Comparison of ENCODE assay signal across 7 cellular contexts in the genomic region with DNA sequence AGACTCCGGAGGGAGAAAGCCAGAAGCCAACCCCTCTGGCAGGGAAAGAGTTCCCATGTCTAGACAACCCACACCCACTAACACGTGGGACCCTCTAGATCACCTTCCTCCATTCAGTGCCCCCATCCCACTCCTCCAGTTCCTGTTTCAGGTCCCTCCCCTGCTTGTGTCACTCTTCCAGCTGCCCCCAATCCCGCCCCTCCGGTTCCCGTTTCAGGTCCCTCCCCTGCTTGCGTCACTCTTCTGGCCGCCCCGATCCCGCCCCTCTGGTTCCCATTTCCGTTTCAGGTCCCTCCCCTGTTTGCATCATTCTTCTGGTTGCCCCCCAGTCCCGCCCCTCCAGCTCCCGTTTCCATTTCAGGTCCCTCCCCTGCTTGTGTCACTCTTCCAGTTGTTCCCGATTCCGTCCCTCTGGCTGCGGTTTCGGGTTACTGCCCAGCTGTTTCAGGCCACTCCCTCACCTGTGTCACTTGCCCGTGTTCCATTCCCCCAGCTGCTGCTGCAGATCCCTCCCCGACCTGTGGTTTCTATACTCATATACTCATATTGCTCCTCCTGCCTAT.
A peak's percentile ranks its signal among the peaks of the same experiment; 100 is the strongest.
DNase-seq lines count a peak whose midpoint lies in the region; ATAC-seq lines count a peak whose summit lies in the region.

No MANE protein-coding gene starts in this region.

- ATAC-seq in GM18909 (IDR thresholded peaks at IDR 0.05; ENCODE audit: poor library complexity, unreplicated experiment) = peak; percentile 88
- ATAC-seq in HG03342 (IDR thresholded peaks at IDR 0.05; ENCODE audit: unreplicated experiment) = peak; percentile 93

- H3K4me3 ChIP-seq in effector memory CD4-positive, alpha-beta T cell (ENCODE audit: insufficient read depth, low read depth, low read length, poor library complexity, severe bottlenecking) = peak overlapping the region; percentile 60

- H3K9me3 ChIP-seq in effector memory CD4-positive, alpha-beta T cell (ENCODE audit: control insufficient read depth, low read length) = no peaks in the 10 kb centered on the region

- H3K36me3 ChIP-seq in effector memory CD4-positive, alpha-beta T cell (ENCODE audit: control insufficient read depth, insufficient read depth, low read length) = no peaks in the 10 kb centered on the region

- no peaks in the 10 kb centered on the region for H3K27me3 ChIP-seq in effector memory CD4-positive, alpha-beta T cell (replicated peaks; ENCODE audit: control insufficient read depth, insufficient read depth, low read length, poor library complexity, severe bottlenecking)

- peak overlapping the region; percentile 18 for H3K27ac ChIP-seq in effector memory CD4-positive, alpha-beta T cell (ENCODE audit: insufficient read depth, low read length, poor library complexity, severe bottlenecking)

- peak; percentile 87 to 94 for DNase-seq in NCI-H526 (lab: John Stamatoyannopoulos, UW)
- peak; percentile 88 for DNase-seq in activated CD8-positive, alpha-beta memory T cell treated with anti-CD3 and anti-CD28 coated beads for 24 hours
- DNase-seq in effector memory CD4-positive, alpha-beta T cell = peak; percentile 32 to 65 (median 43)
- DNase-seq in lung microvascular endothelial cell (ENCODE audit: low read depth in 2 of 2) = peak; percentile 89 to 92
- DNase-seq in stimulated activated CD4-positive, alpha-beta T cell treated with anti-CD3 and anti-CD28 coated beads, TNF-alpha, amount 100 ng/mL, for 48 hours (ENCODE audit: low read depth in 3 of 3) = peak; percentile 38 to 60 (median 59)

- no peaks in the 10 kb centered on the region for H3K4me1 ChIP-seq in effector memory CD4-positive, alpha-beta T cell (ENCODE audit: control insufficient read depth, insufficient read depth, low read length, poor library complexity, severe bottlenecking)

Comparison
In these comparisons a context has a peak if more than half of its experiments do, and no peak if none do; other contexts are left out.
1. Peak in every context shown above with its lines: DNase-seq, ATAC-seq, H3K4me3 ChIP-seq and H3K27ac ChIP-seq.